In genomic region chr12:124036117-124037109, GRCh38 we compare ENCODE assay signal across 8 cellular contexts.
DNase-seq lines count a peak whose midpoint lies in the region; ATAC-seq, FAIRE-seq and TF ChIP-seq lines count a peak whose summit lies in the region.

No MANE protein-coding gene starts in this region.

- intact Hi-C loops in activated CD8-positive, alpha-beta T cell treated with anti-CD3 and anti-CD28 coated beads for 36 hours (cut with micrococcal nuclease): loop anchor here (2.0 kb wide), 2 partner anchors 284 to 736 kb away; no protein-coding TSS in a partner anchor

- H3K4me3 Mint-ChIP-seq in activated CD8-positive, alpha-beta T cell treated with anti-CD3 and anti-CD28 coated beads for 36 hours: no peak overlapping the region

- peak; percentile 79 for TF ChIP-seq CTCF in GM12873 (IDR thresholded peaks at IDR 0.05; ENCODE audit: insufficient read depth, low read depth, low read length, missing control alignments)
- peak; percentile 99 for TF ChIP-seq CTCF in activated CD8-positive, alpha-beta T cell treated with anti-CD3 and anti-CD28 coated beads for 36 hours (IDR thresholded peaks at IDR 0.05)
- peak; percentile 95 for TF ChIP-seq CTCF in neural cell (IDR thresholded peaks at IDR 0.05; ENCODE audit: poor library complexity, severe bottlenecking)
- peak; percentile 61 to 86 (median 82) for TF ChIP-seq CTCF in upper lobe of left lung (IDR thresholded peaks at IDR 0.05)

- no peaks in the 10 kb centered on the region for H3K36me3 Mint-ChIP-seq in activated CD8-positive, alpha-beta T cell treated with anti-CD3 and anti-CD28 coated beads for 36 hours (ENCODE audit: low read depth)

- H3K9me2 ChIP-seq in neural cell (ENCODE audit: insufficient read depth, low read length): no peaks in the 10 kb centered on the region

- H3K27me3 ChIP-seq in neural cell (ENCODE audit: insufficient read depth, low read depth, low read length) (no peaks in the 10 kb centered on the region), upper lobe of left lung (no peaks in the 10 kb centered on the region)

- peaks cover 0 to 3% (median 0%) of the 10 kb centered on the region in 4 donors for H3K4me1 ChIP-seq in upper lobe of left lung

- no peaks in the 10 kb centered on the region for H3K36me3 ChIP-seq in neural cell (ENCODE audit: insufficient read depth, low read length)
- no peaks in the 10 kb centered on the region for H3K36me3 ChIP-seq in upper lobe of left lung

- no peak overlapping the region for H3K9ac ChIP-seq in neural cell (ENCODE audit: low read length)

- no peaks in the 10 kb centered on the region for H3K27me3 Mint-ChIP-seq in activated CD8-positive, alpha-beta T cell treated with anti-CD3 and anti-CD28 coated beads for 36 hours

- H3F3A ChIP-seq in neural cell (ENCODE audit: insufficient read depth, low read length, poor library complexity, severe bottlenecking): no peaks in the 10 kb centered on the region

- H3K27ac ChIP-seq in neural cell (ENCODE audit: low read length) (no peak overlapping the region), upper lobe of left lung (no peak overlapping the region)

- no peak overlapping the region for H2AFZ ChIP-seq in neural cell (ENCODE audit: low read depth, low read length)

- CTCF ChIA-PET in activated CD8-positive, alpha-beta T cell treated with anti-CD3 and anti-CD28 coated beads for 36 hours (lab: Charles Lee): interaction anchor here (0.7 to 2.8 kb wide), 17 partner anchors 8 to 735 kb away, joined by 3 to 13 read pairs (median 5); no protein-coding TSS in a partner anchor

- H3K9me3 ChIP-seq in neural cell (ENCODE audit: low read length): no peaks in the 10 kb centered on the region
- no peaks in the 10 kb centered on the region for H3K9me3 ChIP-seq in upper lobe of left lung

- H3K27ac Mint-ChIP-seq in activated CD8-positive, alpha-beta T cell treated with anti-CD3 and anti-CD28 coated beads for 36 hours: no peak overlapping the region

- H3K79me2 ChIP-seq in neural cell (replicated peaks; ENCODE audit: insufficient read depth, low read length): no peaks in the 10 kb centered on the region

- DNase-seq in NCI-H2196 (lab: John Stamatoyannopoulos, UW; ENCODE audit: unreplicated experiment): peak; percentile 42
- DNase-seq in activated CD8-positive, alpha-beta T cell treated with anti-CD3 and anti-CD28 coated beads for 36 hours: peak; percentile 54
- DNase-seq in upper lobe of left lung: no peak
- no peak for DNase-seq in NCI-H128 (lab: John Stamatoyannopoulos, UW; ENCODE audit: unreplicated experiment)

- H4K20me1 ChIP-seq in neural cell (ENCODE audit: insufficient read depth): no peaks in the 10 kb centered on the region

- H3K4me3 ChIP-seq in neural cell (ENCODE audit: low read length) (no peak overlapping the region), upper lobe of left lung (no peak overlapping the region)

- TF ChIP-seq EP300 in neural cell (conservative IDR thresholded peaks at IDR 0.05; ENCODE audit: poor library complexity, severe bottlenecking): no peak
- TF ChIP-seq EP300 in upper lobe of left lung (IDR thresholded peaks at IDR 0.05): no peak

- peak; percentile 62 for ATAC-seq in activated CD8-positive, alpha-beta T cell treated with anti-CD3 and anti-CD28 coated beads for 36 hours
- ATAC-seq in esophagus mucosa: peak; percentile 65
- peak in 1 of 2 donors; percentile 75 for ATAC-seq in upper lobe of left lung (ENCODE audit: low FRiP score in 2 of 2)

- peak; percentile 96 for TF ChIP-seq RAD21 in neural cell (conservative IDR thresholded peaks at IDR 0.05)

- WGBS in upper lobe of left lung, 2 donors: 37 to 40% methylated on average over 16 of the region's 16 CpGs

- no peaks in the 10 kb centered on the region for H3K4me1 Mint-ChIP-seq in activated CD8-positive, alpha-beta T cell treated with anti-CD3 and anti-CD28 coated beads for 36 hours (ENCODE audit: low read depth)

- POLR2A ChIA-PET in activated CD8-positive, alpha-beta T cell treated with anti-CD3 and anti-CD28 coated beads for 36 hours (lab: Charles Lee): no interaction called here

- peak; percentile 84 for FAIRE-seq in A204.1 (lab: Jason Lieb, UNC)

- no peak for TF ChIP-seq POLR2A in upper lobe of left lung (IDR thresholded peaks at IDR 0.05)

- no peak overlapping the region for H3K4me2 ChIP-seq in neural cell (ENCODE audit: low read length)

- H3K9me3 Mint-ChIP-seq in activated CD8-positive, alpha-beta T cell treated with anti-CD3 and anti-CD28 coated beads for 36 hours: no peaks in the 10 kb centered on the region

TF ChIP-seq in neural cell, 6 proteins besides CTCF, POLR2A, EP300 and RAD21:
- TF ChIP-seq MXI1 (conservative IDR thresholded peaks at IDR 0.05; ENCODE audit: poor library complexity, severe bottlenecking) (no peak), SMC3 (conservative IDR thresholded peaks at IDR 0.05; ENCODE audit: poor library complexity) (peak; percentile 97)
- TF ChIP-seq, protein P1, sequence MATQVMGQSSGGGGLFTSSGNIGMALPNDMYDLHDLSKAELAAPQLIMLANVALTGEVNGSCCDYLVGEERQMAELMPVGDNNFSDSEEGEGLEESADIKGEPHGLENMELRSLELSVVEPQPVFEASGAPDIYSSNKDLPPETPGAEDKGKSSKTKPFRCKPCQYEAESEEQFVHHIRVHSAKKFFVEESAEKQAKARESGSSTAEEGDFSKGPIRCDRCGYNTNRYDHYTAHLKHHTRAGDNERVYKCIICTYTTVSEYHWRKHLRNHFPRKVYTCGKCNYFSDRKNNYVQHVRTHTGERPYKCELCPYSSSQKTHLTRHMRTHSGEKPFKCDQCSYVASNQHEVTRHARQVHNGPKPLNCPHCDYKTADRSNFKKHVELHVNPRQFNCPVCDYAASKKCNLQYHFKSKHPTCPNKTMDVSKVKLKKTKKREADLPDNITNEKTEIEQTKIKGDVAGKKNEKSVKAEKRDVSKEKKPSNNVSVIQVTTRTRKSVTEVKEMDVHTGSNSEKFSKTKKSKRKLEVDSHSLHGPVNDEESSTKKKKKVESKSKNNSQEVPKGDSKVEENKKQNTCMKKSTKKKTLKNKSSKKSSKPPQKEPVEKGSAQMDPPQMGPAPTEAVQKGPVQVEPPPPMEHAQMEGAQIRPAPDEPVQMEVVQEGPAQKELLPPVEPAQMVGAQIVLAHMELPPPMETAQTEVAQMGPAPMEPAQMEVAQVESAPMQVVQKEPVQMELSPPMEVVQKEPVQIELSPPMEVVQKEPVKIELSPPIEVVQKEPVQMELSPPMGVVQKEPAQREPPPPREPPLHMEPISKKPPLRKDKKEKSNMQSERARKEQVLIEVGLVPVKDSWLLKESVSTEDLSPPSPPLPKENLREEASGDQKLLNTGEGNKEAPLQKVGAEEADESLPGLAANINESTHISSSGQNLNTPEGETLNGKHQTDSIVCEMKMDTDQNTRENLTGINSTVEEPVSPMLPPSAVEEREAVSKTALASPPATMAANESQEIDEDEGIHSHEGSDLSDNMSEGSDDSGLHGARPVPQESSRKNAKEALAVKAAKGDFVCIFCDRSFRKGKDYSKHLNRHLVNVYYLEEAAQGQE (IDR thresholded peaks at IDR 0.05; ENCODE audit: borderline replicate concordance): no peak

Comparison
In these comparisons a context has a peak if more than half of its experiments do, and no peak if none do; other contexts are left out.
1. DNase-seq: peak in NCI-H2196 (single experiment) and activated CD8-positive, alpha-beta T cell treated with anti-CD3 and anti-CD28 coated beads for 36 hours (single experiment); none in upper lobe of left lung (0 of 2) and NCI-H128 (single experiment).
2. Peak in every context shown above with its lines, with median percentiles within 50 percentile points of each other: CTCF ChIP-seq.